ENCODE assay signal across 7 cellular contexts in the genomic region with DNA sequence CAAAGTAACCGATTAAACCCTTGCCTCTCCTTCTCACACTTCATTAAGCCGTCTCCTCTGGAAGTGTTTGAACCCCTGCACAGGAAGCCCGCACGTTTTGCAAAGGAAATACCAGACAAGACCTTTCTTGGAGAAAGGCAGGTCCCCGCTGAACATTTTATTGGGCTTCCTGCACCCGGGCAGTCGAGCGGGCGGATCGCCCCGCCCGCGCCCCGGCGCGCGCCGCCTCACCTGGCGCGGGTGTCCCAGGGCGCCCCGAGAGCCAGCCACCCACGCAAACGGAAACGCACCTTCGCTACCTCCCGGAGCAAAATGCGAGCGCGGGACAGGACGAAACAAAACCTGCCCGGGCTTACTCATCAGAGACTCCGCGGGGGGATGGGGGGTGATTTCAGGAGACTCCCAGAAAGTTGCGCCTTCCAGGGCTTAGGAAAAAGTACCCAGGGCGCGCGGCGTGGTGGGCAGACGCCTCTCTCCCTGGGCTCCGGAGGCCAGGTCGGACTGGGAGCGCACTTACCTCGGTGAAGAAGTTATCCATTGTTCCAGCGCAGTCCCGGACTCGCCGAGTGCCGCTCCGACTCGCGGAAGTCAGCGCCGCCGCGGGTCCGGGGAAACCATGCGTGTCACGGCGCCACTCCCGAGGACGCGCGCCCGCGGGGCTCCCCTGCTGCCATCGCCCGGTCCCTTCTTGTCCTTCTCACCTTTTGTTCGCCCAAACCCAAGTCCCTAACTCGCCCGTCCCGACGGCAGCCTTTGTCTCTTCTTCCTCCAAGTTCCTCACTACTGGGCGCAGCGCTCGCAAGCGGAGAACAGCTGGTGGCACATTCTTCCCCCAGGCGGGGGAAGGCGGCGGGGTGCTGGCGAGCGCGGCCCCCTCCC. TPM values are rescaled to one million over a fixed set of nuclear protein-coding genes. Genes with fewer than 3 reads are reported as not detected.
A peak's percentile ranks its signal among the peaks of the same experiment; 100 is the strongest.
DNase-seq lines count a peak whose midpoint lies in the region; FAIRE-seq and TF ChIP-seq lines count a peak whose summit lies in the region.

No MANE protein-coding gene starts in this region.

- H3K4me3 ChIP-seq in HAP-1 (peak overlapping the region; percentile 87), NB4 (ENCODE audit: low read depth, low read length) (peak overlapping the region; percentile 21), neutrophil (ENCODE audit: low read depth in 1 of 2, low read length in 1 of 2) (peak overlapping the region; percentile 59 to 64)

- in situ Hi-C loops in HAP-1 (cut with MboI; ENCODE audit: low sequenced_read_pairs) = no loop called here

- no peak overlapping the region for H3K27ac ChIP-seq in neutrophil

- H3K4me1 ChIP-seq in HAP-1 = peaks cover 35% of the 10 kb centered on the region
- H3K4me1 ChIP-seq in neutrophil (ENCODE audit: control insufficient read depth in 1 of 2, insufficient read depth in 1 of 2, low read depth in 1 of 2, low read length in 1 of 2) = peaks cover 30 to 32% of the 10 kb centered on the region in 2 experiments

- TF ChIP-seq POLR2A in GM12891 (IDR thresholded peaks at IDR 0.05; ENCODE audit: low read depth, low read length) = no peak
- no peak for TF ChIP-seq POLR2A in NB4 (IDR thresholded peaks at IDR 0.05; ENCODE audit: extremely low read depth, insufficient read length)

- DNase-seq in GM12891 (ENCODE audit: insufficient read length, low spot score) (peak; percentile 33), HAP-1 (ENCODE audit: low spot score in 2 of 2) (peak; percentile 47 to 53), NB4 (ENCODE audit: low read depth) (peak; percentile 11), glomerular visceral epithelial cell (ENCODE audit: extremely low spot score) (peak; percentile 60), GOT3 (lab: John Stamatoyannopoulos, UW) (no peak)
- DNase-seq in activated CD8-positive, alpha-beta memory T cell treated with anti-CD3 and anti-CD28 coated beads, Interleukin-2, amount 50 U/mL, for 4 hours = peak; percentile 13

- no peaks in the 10 kb centered on the region for H3K36me3 ChIP-seq in HAP-1 (replicated peaks)
- H3K36me3 ChIP-seq in neutrophil = no peaks in the 10 kb centered on the region

- no peak for FAIRE-seq in GM12891 (lab: Jason Lieb, UNC)

- no peak for TF ChIP-seq CTCF in NB4 (IDR thresholded peaks at IDR 0.05; ENCODE audit: low read depth, low read length)
- no peak for TF ChIP-seq CTCF in neutrophil (IDR thresholded peaks at IDR 0.05)

- no peaks in the 10 kb centered on the region; the same call in 1 of the 2 replicates for H3K27me3 ChIP-seq in HAP-1 (ENCODE audit: low read depth)
- H3K27me3 ChIP-seq in neutrophil = peaks cover 98% of the 10 kb centered on the region

- no peaks in the 10 kb centered on the region for H3K9me3 ChIP-seq in HAP-1
- no peaks in the 10 kb centered on the region for H3K9me3 ChIP-seq in neutrophil

TF ChIP-seq in GM12891, 5 proteins besides CTCF, POLR2A, EP300 and RAD21:
- TF ChIP-seq TAF1 (IDR thresholded peaks at IDR 0.05; ENCODE audit: low read depth, low read length) = no peak
TF ChIP-seq in GM12891: peak in this region for 0.

RNA-seq across cellular contexts. Expression of a gene that starts 0.6 kb away (rescaled TPM):
- 0.03 TPM for polyA plus RNA-seq in GM12891 (2012; ENCODE audit: low read depth, missing spikeins)

Comparison
In these comparisons a context has a peak if more than half of its experiments do, and no peak if none do; other contexts are left out.
1. H3K4me3 ChIP-seq: peak in every context shown above with its lines; median percentile 87 in HAP-1; 62 in neutrophil; 21 in NB4.